Comparison of ENCODE assay signal across 1 cellular context in genomic region chr7:24762771-24763170, GRCh38.
TF ChIP-seq lines count a peak whose summit lies in the region.

No MANE protein-coding gene starts in this region.

TF ChIP-seq in GM12878, 131 proteins besides CTCF, POLR2A, EP300 and RAD21 (continued from another document):
- TF ChIP-seq, protein P1, sequence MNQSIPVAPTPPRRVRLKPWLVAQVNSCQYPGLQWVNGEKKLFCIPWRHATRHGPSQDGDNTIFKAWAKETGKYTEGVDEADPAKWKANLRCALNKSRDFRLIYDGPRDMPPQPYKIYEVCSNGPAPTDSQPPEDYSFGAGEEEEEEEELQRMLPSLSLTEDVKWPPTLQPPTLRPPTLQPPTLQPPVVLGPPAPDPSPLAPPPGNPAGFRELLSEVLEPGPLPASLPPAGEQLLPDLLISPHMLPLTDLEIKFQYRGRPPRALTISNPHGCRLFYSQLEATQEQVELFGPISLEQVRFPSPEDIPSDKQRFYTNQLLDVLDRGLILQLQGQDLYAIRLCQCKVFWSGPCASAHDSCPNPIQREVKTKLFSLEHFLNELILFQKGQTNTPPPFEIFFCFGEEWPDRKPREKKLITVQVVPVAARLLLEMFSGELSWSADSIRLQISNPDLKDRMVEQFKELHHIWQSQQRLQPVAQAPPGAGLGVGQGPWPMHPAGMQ (IDR thresholded peaks at IDR 0.05; ENCODE audit: borderline replicate concordance): no peak
